1 cellular context compared by ENCODE assay signal in the genomic region with DNA sequence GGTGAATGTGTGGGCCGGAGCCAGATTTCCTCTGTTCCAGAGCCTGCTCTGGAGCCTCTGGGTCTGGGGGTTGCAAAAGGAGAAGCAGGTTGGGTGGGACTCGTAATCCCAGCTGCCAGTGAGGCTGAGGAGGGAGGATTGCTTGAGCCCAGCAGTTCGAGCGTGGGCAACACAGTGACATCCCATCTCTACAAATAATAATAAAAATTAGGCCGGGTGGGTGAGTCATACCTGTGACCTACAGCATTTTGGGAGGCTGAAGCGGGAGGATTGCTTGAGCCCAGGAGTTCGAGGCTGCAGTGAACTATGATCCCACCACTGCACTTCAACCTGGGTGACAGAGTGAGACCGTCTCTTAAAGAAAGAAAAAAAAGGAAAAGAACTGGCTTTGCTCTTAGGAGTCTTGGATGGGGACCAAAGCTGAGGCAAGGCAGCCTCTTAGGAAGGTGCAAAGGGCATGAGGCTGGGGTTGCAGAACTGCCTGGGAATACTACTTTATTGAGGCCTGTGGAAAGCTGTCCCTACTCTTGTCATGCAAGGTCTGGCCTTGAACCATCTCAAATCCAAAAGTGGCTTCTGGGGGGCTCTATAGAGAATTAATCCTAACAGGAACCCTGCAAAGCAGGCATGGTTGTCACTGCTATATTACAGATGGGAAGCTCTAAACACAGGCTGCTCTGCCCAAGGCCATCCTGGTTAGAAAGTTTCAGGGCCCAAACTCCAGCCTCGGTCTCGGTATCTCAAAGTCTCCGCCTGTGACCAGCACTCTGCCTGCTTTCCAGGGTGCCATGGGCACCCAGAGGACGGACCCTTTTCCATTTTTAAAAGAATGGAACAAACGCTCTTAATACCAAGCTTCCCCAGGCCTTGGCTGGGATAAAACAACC.
TF ChIP-seq lines count a peak whose summit lies in the region.

No MANE protein-coding gene starts in this region.

TF ChIP-seq in HepG2, 621 proteins besides CTCF, POLR2A, EP300 and RAD21 (continued from another document and continues in another):
- TF ChIP-seq, protein P1, sequence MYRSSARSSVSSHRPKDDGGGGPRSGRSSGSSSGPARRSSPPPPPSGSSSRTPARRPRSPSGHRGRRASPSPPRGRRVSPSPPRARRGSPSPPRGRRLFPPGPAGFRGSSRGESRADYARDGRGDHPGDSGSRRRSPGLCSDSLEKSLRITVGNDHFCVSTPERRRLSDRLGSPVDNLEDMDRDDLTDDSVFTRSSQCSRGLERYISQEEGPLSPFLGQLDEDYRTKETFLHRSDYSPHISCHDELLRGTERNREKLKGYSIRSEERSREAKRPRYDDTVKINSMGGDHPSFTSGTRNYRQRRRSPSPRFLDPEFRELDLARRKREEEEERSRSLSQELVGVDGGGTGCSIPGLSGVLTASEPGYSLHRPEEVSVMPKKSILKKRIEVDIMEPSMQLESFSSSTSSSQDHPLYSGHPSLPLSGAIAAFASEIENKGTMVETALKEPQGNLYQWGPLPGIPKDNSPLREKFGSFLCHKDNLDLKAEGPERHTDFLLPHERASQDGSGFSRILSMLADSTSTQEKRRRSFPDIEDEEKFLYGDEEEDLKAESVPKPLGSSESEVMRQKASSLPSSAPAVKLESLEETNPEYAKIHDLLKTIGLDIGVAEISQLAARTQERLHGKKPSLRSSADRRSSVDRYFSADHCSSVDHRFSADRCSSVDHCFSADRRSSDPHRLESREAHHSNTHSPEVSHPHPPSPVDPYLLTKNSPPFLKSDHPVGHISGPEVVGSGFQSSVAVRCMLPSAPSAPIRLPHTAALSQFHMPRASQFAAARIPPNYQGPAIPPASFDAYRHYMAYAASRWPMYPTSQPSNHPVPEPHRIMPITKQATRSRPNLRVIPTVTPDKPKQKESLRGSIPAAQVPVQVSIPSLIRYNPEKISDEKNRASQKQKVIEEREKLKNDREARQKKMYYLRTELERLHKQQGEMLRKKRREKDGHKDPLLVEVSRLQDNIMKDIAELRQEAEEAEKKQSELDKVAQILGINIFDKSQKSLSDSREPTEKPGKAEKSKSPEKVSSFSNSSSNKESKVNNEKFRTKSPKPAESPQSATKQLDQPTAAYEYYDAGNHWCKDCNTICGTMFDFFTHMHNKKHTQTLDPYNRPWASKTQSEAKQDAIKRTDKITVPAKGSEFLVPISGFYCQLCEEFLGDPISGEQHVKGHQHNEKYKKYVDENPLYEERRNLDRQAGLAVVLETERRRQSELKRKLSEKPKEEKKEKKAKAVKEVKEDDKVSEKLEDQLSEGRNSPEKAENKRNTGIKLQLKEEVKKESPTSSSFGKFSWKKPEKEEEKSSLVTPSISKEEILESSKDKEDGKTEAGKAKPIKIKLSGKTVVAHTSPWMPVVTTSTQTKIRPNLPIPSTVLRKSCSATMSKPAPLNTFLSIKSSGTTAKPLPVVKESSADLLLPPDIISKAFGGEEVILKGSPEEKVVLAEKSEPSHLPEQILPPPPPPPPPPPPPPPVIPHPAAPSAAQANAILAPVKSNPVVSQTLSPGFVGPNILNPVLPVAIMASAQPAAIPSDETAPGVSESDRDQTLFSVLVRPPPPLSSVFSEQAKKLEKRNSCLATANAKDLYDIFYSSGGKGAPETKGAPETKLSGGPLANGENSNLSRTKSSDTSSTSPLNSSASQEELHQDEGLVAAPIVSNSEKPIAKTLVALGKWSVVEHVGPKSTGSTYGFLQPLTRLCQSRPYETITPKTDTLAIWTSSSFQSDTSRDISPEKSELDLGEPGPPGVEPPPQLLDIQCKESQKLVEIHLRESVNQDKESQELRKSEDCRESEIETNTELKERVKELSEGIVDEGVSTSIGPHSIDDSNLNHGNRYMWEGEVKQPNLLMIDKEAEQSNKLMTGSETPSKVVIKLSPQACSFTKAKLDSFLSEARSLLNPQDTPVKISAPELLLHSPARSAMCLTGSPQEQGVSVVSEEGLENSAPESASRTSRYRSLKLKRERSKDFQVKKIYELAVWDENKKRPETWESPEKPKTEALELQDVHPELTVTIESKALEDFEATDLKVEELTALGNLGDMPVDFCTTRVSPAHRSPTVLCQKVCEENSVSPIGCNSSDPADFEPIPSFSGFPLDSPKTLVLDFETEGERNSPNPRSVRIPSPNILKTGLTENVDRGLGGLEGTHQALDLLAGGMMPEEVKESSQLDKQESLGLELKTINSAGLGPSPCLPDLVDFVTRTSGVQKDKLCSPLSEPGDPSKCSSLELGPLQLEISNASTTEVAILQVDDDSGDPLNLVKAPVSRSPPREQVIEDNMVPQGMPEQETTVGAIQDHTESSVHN (CRISPR knock-in tag; IDR thresholded peaks at IDR 0.05): no peak
- TF ChIP-seq KLF16 (CRISPR knock-in tag; IDR thresholded peaks at IDR 0.05) (no peak), KAT2B (IDR thresholded peaks at IDR 0.05; ENCODE audit: borderline replicate concordance, low read depth, low read length) (no peak), NCOR1 (IDR thresholded peaks at IDR 0.05; ENCODE audit: borderline replicate concordance, low read length) (0 out of 2 replicates have a peak, but pooled peaks have one; percentile 26), ZMYM2 (CRISPR knock-in tag; IDR thresholded peaks at IDR 0.05) (peak; percentile 76; the same call in 1 of the 2 replicates), PAWR (CRISPR knock-in tag; IDR thresholded peaks at IDR 0.05; ENCODE audit: borderline replicate concordance) (no peak), ZNF883 (CRISPR knock-in tag; IDR thresholded peaks at IDR 0.05; ENCODE audit: not compliant biosample characterization) (no peak), ELF4 (CRISPR knock-in tag; IDR thresholded peaks at IDR 0.05; ENCODE audit: borderline replicate concordance) (peak; percentile 41; the same call in 1 of the 2 replicates), POGZ (CRISPR knock-in tag; IDR thresholded peaks at IDR 0.05) (no peak), SMC3 (IDR thresholded peaks at IDR 0.05; ENCODE audit: low read length) (no peak), ZNF24 (IDR thresholded peaks at IDR 0.05) (no peak), PTBP1 (IDR thresholded peaks at IDR 0.05; ENCODE audit: low read depth, low read length, poor library complexity, severe bottlenecking) (no peak), RBM39 (IDR thresholded peaks at IDR 0.05; ENCODE audit: low read depth, low read length, poor library complexity, severe bottlenecking) (peak; percentile 15), RBM22 (optimal IDR thresholded peaks at IDR 0.05; ENCODE audit: low read length) (no peak), ZNF337 (CRISPR knock-in tag; IDR thresholded peaks at IDR 0.05; ENCODE audit: borderline replicate concordance, low read depth) (no peak), ZNF3 (CRISPR knock-in tag; IDR thresholded peaks at IDR 0.05) (no peak), ZMYM3 (CRISPR knock-in tag; IDR thresholded peaks at IDR 0.05) (0 out of 2 replicates have a peak, but pooled peaks have one; percentile 11), SAP130 (CRISPR knock-in tag; IDR thresholded peaks at IDR 0.05; ENCODE audit: low read depth) (0 out of 2 replicates have a peak, but pooled peaks have one; percentile 12), ZNF253 (CRISPR knock-in tag; IDR thresholded peaks at IDR 0.05; ENCODE audit: borderline replicate concordance) (no peak), ZFP82 (CRISPR knock-in tag; IDR thresholded peaks at IDR 0.05; ENCODE audit: borderline replicate concordance) (no peak), SRSF1 (optimal IDR thresholded peaks at IDR 0.05; ENCODE audit: low read depth, low read length) (no peak), GATAD1 (CRISPR knock-in tag; IDR thresholded peaks at IDR 0.05) (no peak), MZF1 (CRISPR knock-in tag; IDR thresholded peaks at IDR 0.05; ENCODE audit: borderline replicate concordance) (no peak), NAIF1 (CRISPR knock-in tag; IDR thresholded peaks at IDR 0.05; ENCODE audit: borderline replicate concordance) (0 out of 2 replicates have a peak, but pooled peaks have one; percentile 54), MEIS1 (CRISPR knock-in tag; IDR thresholded peaks at IDR 0.05; ENCODE audit: borderline replicate concordance) (no peak), ZNF335 (CRISPR knock-in tag; IDR thresholded peaks at IDR 0.05) (peak; percentile 31; the same call in 1 of the 2 replicates), ZNF256 (CRISPR knock-in tag; conservative IDR thresholded peaks at IDR 0.05) (no peak), SRF (IDR thresholded peaks at IDR 0.05; ENCODE audit: low read depth, low read length) (no peak), ZNF441 (CRISPR knock-in tag; IDR thresholded peaks at IDR 0.05; ENCODE audit: borderline replicate concordance) (no peak), RFXANK (CRISPR knock-in tag; IDR thresholded peaks at IDR 0.05) (no peak), NR2F6 (IDR thresholded peaks at IDR 0.05) (no peak), NR2F6 (CRISPR knock-in tag; IDR thresholded peaks at IDR 0.05) (0 out of 2 replicates have a peak, but pooled peaks have one; percentile 11), KDM3A (CRISPR knock-in tag; IDR thresholded peaks at IDR 0.05; ENCODE audit: low read depth) (no peak), ZNF367 (CRISPR knock-in tag; IDR thresholded peaks at IDR 0.05; ENCODE audit: borderline replicate concordance) (no peak), FOXA1 (IDR thresholded peaks at IDR 0.05) (no peak), FOXA1 (CRISPR knock-in tag; IDR thresholded peaks at IDR 0.05) (no peak), ZNF432 (CRISPR knock-in tag; IDR thresholded peaks at IDR 0.05; ENCODE audit: borderline replicate concordance) (no peak), FOXK1 (CRISPR knock-in tag; IDR thresholded peaks at IDR 0.05; ENCODE audit: borderline replicate concordance, low read depth) (no peak)
- TF ChIP-seq, protein P2, sequence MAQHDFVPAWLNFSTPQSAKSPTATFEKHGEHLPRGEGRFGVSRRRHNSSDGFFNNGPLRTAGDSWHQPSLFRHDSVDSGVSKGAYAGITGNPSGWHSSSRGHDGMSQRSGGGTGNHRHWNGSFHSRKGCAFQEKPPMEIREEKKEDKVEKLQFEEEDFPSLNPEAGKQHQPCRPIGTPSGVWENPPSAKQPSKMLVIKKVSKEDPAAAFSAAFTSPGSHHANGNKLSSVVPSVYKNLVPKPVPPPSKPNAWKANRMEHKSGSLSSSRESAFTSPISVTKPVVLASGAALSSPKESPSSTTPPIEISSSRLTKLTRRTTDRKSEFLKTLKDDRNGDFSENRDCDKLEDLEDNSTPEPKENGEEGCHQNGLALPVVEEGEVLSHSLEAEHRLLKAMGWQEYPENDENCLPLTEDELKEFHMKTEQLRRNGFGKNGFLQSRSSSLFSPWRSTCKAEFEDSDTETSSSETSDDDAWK (CRISPR knock-in tag; IDR thresholded peaks at IDR 0.05): no peak
- TF ChIP-seq, protein P3, sequence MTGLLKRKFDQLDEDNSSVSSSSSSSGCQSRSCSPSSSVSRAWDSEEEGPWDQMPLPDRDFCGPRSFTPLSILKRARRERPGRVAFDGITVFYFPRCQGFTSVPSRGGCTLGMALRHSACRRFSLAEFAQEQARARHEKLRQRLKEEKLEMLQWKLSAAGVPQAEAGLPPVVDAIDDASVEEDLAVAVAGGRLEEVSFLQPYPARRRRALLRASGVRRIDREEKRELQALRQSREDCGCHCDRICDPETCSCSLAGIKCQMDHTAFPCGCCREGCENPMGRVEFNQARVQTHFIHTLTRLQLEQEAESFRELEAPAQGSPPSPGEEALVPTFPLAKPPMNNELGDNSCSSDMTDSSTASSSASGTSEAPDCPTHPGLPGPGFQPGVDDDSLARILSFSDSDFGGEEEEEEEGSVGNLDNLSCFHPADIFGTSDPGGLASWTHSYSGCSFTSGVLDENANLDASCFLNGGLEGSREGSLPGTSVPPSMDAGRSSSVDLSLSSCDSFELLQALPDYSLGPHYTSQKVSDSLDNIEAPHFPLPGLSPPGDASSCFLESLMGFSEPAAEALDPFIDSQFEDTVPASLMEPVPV (CRISPR knock-in tag; IDR thresholded peaks at IDR 0.05): no peak
- TF ChIP-seq, protein P4, sequence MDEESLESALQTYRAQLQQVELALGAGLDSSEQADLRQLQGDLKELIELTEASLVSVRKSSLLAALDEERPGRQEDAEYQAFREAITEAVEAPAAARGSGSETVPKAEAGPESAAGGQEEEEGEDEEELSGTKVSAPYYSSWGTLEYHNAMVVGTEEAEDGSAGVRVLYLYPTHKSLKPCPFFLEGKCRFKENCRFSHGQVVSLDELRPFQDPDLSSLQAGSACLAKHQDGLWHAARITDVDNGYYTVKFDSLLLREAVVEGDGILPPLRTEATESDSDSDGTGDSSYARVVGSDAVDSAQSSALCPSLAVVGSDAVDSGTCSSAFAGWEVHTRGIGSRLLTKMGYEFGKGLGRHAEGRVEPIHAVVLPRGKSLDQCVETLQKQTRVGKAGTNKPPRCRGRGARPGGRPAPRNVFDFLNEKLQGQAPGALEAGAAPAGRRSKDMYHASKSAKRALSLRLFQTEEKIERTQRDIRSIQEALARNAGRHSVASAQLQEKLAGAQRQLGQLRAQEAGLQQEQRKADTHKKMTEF (CRISPR knock-in tag; IDR thresholded peaks at IDR 0.05): no peak
- TF ChIP-seq, protein P5, sequence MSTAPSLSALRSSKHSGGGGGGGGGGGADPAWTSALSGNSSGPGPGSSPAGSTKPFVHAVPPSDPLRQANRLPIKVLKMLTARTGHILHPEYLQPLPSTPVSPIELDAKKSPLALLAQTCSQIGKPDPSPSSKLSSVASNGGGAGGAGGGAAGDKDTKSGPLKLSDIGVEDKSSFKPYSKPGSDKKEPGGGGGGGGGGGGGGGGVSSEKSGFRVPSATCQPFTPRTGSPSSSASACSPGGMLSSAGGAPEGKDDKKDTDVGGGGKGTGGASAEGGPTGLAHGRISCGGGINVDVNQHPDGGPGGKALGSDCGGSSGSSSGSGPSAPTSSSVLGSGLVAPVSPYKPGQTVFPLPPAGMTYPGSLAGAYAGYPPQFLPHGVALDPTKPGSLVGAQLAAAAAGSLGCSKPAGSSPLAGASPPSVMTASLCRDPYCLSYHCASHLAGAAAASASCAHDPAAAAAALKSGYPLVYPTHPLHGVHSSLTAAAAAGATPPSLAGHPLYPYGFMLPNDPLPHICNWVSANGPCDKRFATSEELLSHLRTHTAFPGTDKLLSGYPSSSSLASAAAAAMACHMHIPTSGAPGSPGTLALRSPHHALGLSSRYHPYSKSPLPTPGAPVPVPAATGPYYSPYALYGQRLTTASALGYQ (CRISPR knock-in tag; IDR thresholded peaks at IDR 0.05): no peak
- TF ChIP-seq, protein P6, sequence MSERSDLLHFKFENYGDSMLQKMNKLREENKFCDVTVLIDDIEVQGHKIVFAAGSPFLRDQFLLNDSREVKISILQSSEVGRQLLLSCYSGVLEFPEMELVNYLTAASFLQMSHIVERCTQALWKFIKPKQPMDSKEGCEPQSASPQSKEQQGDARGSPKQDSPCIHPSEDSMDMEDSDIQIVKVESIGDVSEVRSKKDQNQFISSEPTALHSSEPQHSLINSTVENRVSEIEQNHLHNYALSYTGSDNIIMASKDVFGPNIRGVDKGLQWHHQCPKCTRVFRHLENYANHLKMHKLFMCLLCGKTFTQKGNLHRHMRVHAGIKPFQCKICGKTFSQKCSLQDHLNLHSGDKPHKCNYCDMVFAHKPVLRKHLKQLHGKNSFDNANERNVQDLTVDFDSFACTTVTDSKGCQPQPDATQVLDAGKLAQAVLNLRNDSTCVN (CRISPR knock-in tag; IDR thresholded peaks at IDR 0.05; ENCODE audit: borderline replicate concordance): 0 out of 2 replicates have a peak, but pooled peaks have one; percentile 15
- TF ChIP-seq, protein P7, sequence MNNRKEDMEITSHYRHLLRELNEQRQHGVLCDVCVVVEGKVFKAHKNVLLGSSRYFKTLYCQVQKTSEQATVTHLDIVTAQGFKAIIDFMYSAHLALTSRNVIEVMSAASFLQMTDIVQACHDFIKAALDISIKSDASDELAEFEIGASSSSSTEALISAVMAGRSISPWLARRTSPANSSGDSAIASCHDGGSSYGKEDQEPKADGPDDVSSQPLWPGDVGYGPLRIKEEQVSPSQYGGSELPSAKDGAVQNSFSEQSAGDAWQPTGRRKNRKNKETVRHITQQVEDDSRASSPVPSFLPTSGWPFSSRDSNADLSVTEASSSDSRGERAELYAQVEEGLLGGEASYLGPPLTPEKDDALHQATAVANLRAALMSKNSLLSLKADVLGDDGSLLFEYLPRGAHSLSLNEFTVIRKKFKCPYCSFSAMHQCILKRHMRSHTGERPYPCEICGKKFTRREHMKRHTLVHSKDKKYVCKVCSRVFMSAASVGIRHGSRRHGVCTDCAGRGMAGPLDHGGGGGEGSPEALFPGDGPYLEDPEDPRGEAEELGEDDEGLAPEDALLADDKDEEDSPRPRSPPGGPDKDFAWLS (CRISPR knock-in tag; IDR thresholded peaks at IDR 0.05; ENCODE audit: borderline replicate concordance): no peak
